In genomic region chrX:17405225-17405969, GRCh38 we compare ENCODE assay signal across 1 cellular context.
TF ChIP-seq lines count a peak whose summit lies in the region.

No MANE protein-coding gene starts in this region.

TF ChIP-seq in IMR-90, 13 proteins besides CTCF, POLR2A, EP300 and RAD21:
- TF ChIP-seq BHLHE40 (IDR thresholded peaks at IDR 0.05; ENCODE audit: low read depth, low read length) (no peak), NFE2L2 (IDR thresholded peaks at IDR 0.05; ENCODE audit: low read depth, low read length) (no peak), MAFK (IDR thresholded peaks at IDR 0.05; ENCODE audit: low read depth, low read length) (no peak), MXI1 (IDR thresholded peaks at IDR 0.05; ENCODE audit: borderline replicate concordance, low read depth, low read length) (no peak), MAZ (IDR thresholded peaks at IDR 0.05; ENCODE audit: borderline replicate concordance, low read depth, low read length) (no peak), CEBPB (IDR thresholded peaks at IDR 0.05; ENCODE audit: low read depth, low read length) (no peak), CHD1 (IDR thresholded peaks at IDR 0.05; ENCODE audit: low read depth, low read length) (no peak), RFX5 (IDR thresholded peaks at IDR 0.05; ENCODE audit: low read depth, low read length) (no peak), FOS (IDR thresholded peaks at IDR 0.05; ENCODE audit: low read depth, low read length) (no peak)
